33 cellular contexts compared by ENCODE assay signal in genomic region chr4:144280688-144281087, GRCh38.
"Had no signal": no experiment of that assay in that cellular context is flagged by ENCODE, and none has a peak within 500 bp of the region (broad histone marks: within the 10 kb centered on the region; RNA-seq: fewer than 3 reads in every experiment).

No MANE protein-coding gene starts in this region.

- FAIRE-seq: astrocyte, TTC549 had no signal

- H3K27me3 ChIP-seq: adrenal gland, body of pancreas, brain microvascular endothelial cell had no signal

- ATAC-seq: activated CD8-positive, alpha-beta T cell treated with anti-CD3 and anti-CD28 coated beads for 36 hours; activated naive CD4-positive, alpha-beta T cell treated with anti-CD3 and anti-CD28 coated beads, Interleukin-2, amount 50 U/mL, for 72 hours; activated T-cell treated with anti-CD3 and anti-CD28 coated beads, Interleukin-2, amount 50 U/mL, for 4 hours; activated T-cell treated with anti-CD3 and anti-CD28 coated beads, Interleukin-2, amount 50 U/mL, for 72 hours; activated T-helper 17 cell treated with anti-CD3 and anti-CD28 coated beads, Interleukin-2, amount 50 U/mL, for 72 hours; body of pancreas had no signal

- DNase-seq: activated B cell treated with CpG ODN at 0.5 μM for 24 hours; activated CD4-positive, alpha-beta memory T cell treated with anti-CD3 and anti-CD28 coated beads for 36 hours; activated CD4-positive, alpha-beta T cell treated with anti-CD3 and anti-CD28 coated beads for 4 hours; activated CD4-positive, alpha-beta T cell treated with anti-CD3 and anti-CD28 coated beads, Interleukin-2, amount 10 ng/mL, durations not matched to agents 24 days and 14 days; activated CD4-positive, alpha-beta T cell treated with anti-CD3 and anti-CD28 coated beads, Interleukin-2, amount 50 U/mL, for 1 hour; activated CD4-positive, alpha-beta T cell treated with anti-CD3 and anti-CD28 coated beads, Interleukin-2, amount 50 U/mL, for 4 hours; activated CD4-positive, CD25-positive, alpha-beta regulatory T cell treated with anti-CD3 and anti-CD28 coated beads, Interleukin-2, amount 50 U/mL, for 72 hours; activated CD8-positive, alpha-beta memory T cell treated with anti-CD3 and anti-CD28 coated beads, Interleukin-2, amount 50 U/mL, for 4 hours; activated CD8-positive, alpha-beta T cell treated with anti-CD3 and anti-CD28 coated beads for 36 hours; activated effector memory CD4-positive, alpha-beta T cell treated with anti-CD3 and anti-CD28 coated beads, Interleukin-2, amount 50 U/mL, for 16 hours; activated gamma-delta T cell treated with Interleukin-2 at 50 U/mL for 16 hours; activated naive CD4-positive, alpha-beta T cell; activated naive CD4-positive, alpha-beta T cell treated with anti-CD3 and anti-CD28 coated beads for 36 hours; activated naive CD4-positive, alpha-beta T cell treated with anti-CD3 and anti-CD28 coated beads, Interleukin-2, amount 50 U/mL, for 16 hours; activated naive CD8-positive, alpha-beta T cell treated with anti-CD3 and anti-CD28 coated beads for 36 hours; activated T-cell treated with anti-CD3 and anti-CD28 coated beads for 4 hours; activated T-cell treated with anti-CD3 and anti-CD28 coated beads, Interleukin-2, amount 50 U/mL, for 1 hour; activated T-cell treated with anti-CD3 and anti-CD28 coated beads, Interleukin-2, amount 50 U/mL, for 4 hours; activated T-cell treated with anti-CD3 and anti-CD28 coated beads, Interleukin-2, amount 50 U/mL, for 72 hours; adrenal gland; amniotic stem cell; aorta; body of pancreas; brain microvascular endothelial cell; central memory CD4-positive, alpha-beta T cell; T-helper 1 cell; T-helper 2 cell; T-helper 9 cell had no signal

- H3K4me1 ChIP-seq: adrenal gland, body of pancreas had no signal

- H3K4me3 ChIP-seq: adrenal gland, body of pancreas had no signal

- H3K9me3 ChIP-seq: adrenal gland, body of pancreas had no signal

- H3K27ac ChIP-seq: adrenal gland, body of pancreas, brain microvascular endothelial cell, VCaP had no signal

- H3K36me3 ChIP-seq: adrenal gland, brain microvascular endothelial cell had no signal
